In the genomic region with DNA sequence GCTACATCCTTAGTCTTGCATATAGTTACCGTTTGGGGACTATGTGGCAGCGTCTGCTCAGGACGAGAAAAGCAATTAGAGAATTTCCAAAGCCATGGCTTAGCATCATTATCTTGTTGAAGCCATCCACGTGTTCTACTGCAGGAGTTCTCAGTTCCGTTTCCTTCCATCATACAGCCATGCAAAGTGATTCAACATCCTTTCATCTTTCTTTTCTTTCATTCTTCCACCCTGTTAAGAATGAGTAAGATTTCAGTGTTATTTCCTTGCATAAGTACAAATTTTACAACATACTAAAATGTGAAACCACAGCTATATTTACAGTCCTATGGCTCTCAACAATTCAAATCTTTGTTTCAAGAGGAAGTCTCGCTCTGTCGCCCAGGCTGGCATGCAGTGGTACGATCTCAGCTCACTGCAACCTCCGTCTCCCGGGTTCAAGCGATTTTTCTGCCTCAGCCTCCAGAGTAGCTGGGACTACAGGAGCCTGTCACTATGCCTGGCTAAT, we compare ENCODE assay signal across 1 cellular context.
TF ChIP-seq lines count a peak whose summit lies in the region.

No MANE protein-coding gene starts in this region.

TF ChIP-seq in GM12878, 131 proteins besides CTCF, POLR2A, EP300 and RAD21 (continued from another document):
- TF ChIP-seq, protein P1, sequence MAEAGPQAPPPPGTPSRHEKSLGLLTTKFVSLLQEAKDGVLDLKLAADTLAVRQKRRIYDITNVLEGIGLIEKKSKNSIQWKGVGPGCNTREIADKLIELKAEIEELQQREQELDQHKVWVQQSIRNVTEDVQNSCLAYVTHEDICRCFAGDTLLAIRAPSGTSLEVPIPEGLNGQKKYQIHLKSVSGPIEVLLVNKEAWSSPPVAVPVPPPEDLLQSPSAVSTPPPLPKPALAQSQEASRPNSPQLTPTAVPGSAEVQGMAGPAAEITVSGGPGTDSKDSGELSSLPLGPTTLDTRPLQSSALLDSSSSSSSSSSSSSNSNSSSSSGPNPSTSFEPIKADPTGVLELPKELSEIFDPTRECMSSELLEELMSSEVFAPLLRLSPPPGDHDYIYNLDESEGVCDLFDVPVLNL (IDR thresholded peaks at IDR 0.05; ENCODE audit: low read depth, low read length) = no peak
- no peak for TF ChIP-seq TCF3 (IDR thresholded peaks at IDR 0.05; ENCODE audit: borderline replicate concordance, insufficient read depth, low read depth, low read length)
- TF ChIP-seq, protein P2, sequence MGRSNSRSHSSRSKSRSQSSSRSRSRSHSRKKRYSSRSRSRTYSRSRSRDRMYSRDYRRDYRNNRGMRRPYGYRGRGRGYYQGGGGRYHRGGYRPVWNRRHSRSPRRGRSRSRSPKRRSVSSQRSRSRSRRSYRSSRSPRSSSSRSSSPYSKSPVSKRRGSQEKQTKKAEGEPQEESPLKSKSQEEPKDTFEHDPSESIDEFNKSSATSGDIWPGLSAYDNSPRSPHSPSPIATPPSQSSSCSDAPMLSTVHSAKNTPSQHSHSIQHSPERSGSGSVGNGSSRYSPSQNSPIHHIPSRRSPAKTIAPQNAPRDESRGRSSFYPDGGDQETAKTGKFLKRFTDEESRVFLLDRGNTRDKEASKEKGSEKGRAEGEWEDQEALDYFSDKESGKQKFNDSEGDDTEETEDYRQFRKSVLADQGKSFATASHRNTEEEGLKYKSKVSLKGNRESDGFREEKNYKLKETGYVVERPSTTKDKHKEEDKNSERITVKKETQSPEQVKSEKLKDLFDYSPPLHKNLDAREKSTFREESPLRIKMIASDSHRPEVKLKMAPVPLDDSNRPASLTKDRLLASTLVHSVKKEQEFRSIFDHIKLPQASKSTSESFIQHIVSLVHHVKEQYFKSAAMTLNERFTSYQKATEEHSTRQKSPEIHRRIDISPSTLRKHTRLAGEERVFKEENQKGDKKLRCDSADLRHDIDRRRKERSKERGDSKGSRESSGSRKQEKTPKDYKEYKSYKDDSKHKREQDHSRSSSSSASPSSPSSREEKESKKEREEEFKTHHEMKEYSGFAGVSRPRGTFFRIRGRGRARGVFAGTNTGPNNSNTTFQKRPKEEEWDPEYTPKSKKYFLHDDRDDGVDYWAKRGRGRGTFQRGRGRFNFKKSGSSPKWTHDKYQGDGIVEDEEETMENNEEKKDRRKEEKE (IDR thresholded peaks at IDR 0.05) = no peak
- no peak for TF ChIP-seq PAX8 (IDR thresholded peaks at IDR 0.05)
- TF ChIP-seq, protein P3, sequence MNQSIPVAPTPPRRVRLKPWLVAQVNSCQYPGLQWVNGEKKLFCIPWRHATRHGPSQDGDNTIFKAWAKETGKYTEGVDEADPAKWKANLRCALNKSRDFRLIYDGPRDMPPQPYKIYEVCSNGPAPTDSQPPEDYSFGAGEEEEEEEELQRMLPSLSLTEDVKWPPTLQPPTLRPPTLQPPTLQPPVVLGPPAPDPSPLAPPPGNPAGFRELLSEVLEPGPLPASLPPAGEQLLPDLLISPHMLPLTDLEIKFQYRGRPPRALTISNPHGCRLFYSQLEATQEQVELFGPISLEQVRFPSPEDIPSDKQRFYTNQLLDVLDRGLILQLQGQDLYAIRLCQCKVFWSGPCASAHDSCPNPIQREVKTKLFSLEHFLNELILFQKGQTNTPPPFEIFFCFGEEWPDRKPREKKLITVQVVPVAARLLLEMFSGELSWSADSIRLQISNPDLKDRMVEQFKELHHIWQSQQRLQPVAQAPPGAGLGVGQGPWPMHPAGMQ (IDR thresholded peaks at IDR 0.05; ENCODE audit: borderline replicate concordance) = no peak
- TF ChIP-seq MTA2 (IDR thresholded peaks at IDR 0.05; ENCODE audit: low read depth) = peak; percentile 83
- TF ChIP-seq, protein P4, sequence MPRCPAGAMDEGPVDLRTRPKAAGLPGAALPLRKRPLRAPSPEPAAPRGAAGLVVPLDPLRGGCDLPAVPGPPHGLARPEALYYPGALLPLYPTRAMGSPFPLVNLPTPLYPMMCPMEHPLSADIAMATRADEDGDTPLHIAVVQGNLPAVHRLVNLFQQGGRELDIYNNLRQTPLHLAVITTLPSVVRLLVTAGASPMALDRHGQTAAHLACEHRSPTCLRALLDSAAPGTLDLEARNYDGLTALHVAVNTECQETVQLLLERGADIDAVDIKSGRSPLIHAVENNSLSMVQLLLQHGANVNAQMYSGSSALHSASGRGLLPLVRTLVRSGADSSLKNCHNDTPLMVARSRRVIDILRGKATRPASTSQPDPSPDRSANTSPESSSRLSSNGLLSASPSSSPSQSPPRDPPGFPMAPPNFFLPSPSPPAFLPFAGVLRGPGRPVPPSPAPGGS (IDR thresholded peaks at IDR 0.05; ENCODE audit: borderline replicate concordance, insufficient read depth, low read depth, low read length, poor library complexity, severe bottlenecking) = no peak
- no peak; the same call in 1 of the 2 replicates for TF ChIP-seq ZBED1 (IDR thresholded peaks at IDR 0.05; ENCODE audit: borderline replicate concordance)
- TF ChIP-seq PAX5 (IDR thresholded peaks at IDR 0.05; ENCODE audit: borderline replicate concordance, low read depth, low read length) = no peak
- TF ChIP-seq HDAC2 (IDR thresholded peaks at IDR 0.05) = no peak
- TF ChIP-seq ZNF384 (IDR thresholded peaks at IDR 0.05; ENCODE audit: borderline replicate concordance, low read depth, low read length) = no peak
- TF ChIP-seq GATAD2B (conservative IDR thresholded peaks at IDR 0.05; ENCODE audit: low read depth) = no peak; the same call in 1 of the 2 replicates
- no peak for TF ChIP-seq BCL11A (IDR thresholded peaks at IDR 0.05; ENCODE audit: low read depth, low read length)
- TF ChIP-seq SP1 (IDR thresholded peaks at IDR 0.05; ENCODE audit: low read depth, low read length) = peak; percentile 16
- TF ChIP-seq ASH2L (IDR thresholded peaks at IDR 0.05; ENCODE audit: borderline replicate concordance, low read depth) = no peak
- peak; percentile 73 to 77; a peak in 3 of 4 replicates for TF ChIP-seq IKZF2 (IDR thresholded peaks at IDR 0.05)
- no peak for TF ChIP-seq CBX3 (IDR thresholded peaks at IDR 0.05; ENCODE audit: borderline replicate concordance, low read depth)
- TF ChIP-seq, protein P5, sequence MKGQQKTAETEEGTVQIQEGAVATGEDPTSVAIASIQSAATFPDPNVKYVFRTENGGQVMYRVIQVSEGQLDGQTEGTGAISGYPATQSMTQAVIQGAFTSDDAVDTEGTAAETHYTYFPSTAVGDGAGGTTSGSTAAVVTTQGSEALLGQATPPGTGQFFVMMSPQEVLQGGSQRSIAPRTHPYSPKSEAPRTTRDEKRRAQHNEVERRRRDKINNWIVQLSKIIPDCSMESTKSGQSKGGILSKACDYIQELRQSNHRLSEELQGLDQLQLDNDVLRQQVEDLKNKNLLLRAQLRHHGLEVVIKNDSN (IDR thresholded peaks at IDR 0.05; ENCODE audit: borderline replicate concordance, extremely low read length, insufficient read depth, low read depth, low read length) = no peak
- TF ChIP-seq SIN3A (IDR thresholded peaks at IDR 0.05; ENCODE audit: low read depth, low read length) = no peak
- no peak for TF ChIP-seq HCFC1 (IDR thresholded peaks at IDR 0.05; ENCODE audit: low read length)
- no peak for TF ChIP-seq RFX5 (IDR thresholded peaks at IDR 0.05; ENCODE audit: low read depth, low read length)
- TF ChIP-seq RELA (IDR thresholded peaks at IDR 0.05; ENCODE audit: borderline replicate concordance, partially characterized antibody) = no peak
- TF ChIP-seq CHD2 (IDR thresholded peaks at IDR 0.05; ENCODE audit: borderline replicate concordance, low read depth, low read length) = no peak
- no peak for TF ChIP-seq ESRRA (IDR thresholded peaks at IDR 0.05; ENCODE audit: low read length)
